In the genomic region with DNA sequence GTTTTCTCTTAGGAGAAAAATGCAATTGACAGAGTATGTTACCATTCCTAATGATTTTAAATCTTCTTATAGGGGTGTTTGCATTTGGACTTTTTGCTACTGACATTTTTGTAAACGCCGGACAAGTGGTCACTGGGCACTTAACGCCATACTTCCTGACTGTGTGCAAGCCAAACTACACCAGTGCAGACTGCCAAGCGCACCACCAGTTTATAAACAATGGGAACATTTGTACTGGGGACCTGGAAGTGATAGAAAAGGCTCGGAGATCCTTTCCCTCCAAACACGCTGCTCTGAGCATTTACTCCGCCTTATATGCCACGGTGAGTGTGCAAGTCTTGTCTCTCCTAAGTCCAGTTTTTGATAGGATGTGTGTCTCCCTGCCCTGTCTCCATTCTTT, we compare ENCODE assay signal across 25 cellular contexts.
DNase-seq lines count a peak whose midpoint lies in the region; TF ChIP-seq lines count a peak whose summit lies in the region.
"Had no signal": no experiment of that assay in that cellular context is flagged by ENCODE, and none has a peak within 500 bp of the region (broad histone marks: within the 10 kb centered on the region; RNA-seq: fewer than 3 reads in every experiment).

No MANE protein-coding gene starts in this region.

- H3K9me3 ChIP-seq in BE2C (no peaks in the 10 kb centered on the region), endodermal cell (ENCODE audit: control insufficient read depth, low read length) (no peaks in the 10 kb centered on the region)
- H3K9me3 ChIP-seq: BLaER1 had no signal

- H3K4me3 Mint-ChIP-seq in progenitor cell of endocrine pancreas (ENCODE audit: low read depth), result no peak overlapping the region
- H3K4me3 Mint-ChIP-seq in endodermal cell, result no peak overlapping the region
- H3K4me3 Mint-ChIP-seq: B cell; CD14-positive monocyte; CD4-positive, alpha-beta memory T cell; CD4-positive, CD25-positive, alpha-beta regulatory T cell; CD8-positive, alpha-beta memory T cell had no signal

- H3K4me3 ChIP-seq in BE2C (ENCODE audit: low read depth, low read length) (no peak overlapping the region), endodermal cell (ENCODE audit: low read length) (no peak overlapping the region)
- H3K4me3 ChIP-seq: BLaER1, GM12878 had no signal

- peaks cover 6% of the 10 kb centered on the region for H3K27me3 ChIP-seq in BE2C
- H3K27me3 ChIP-seq in endodermal cell (ENCODE audit: control insufficient read depth, insufficient read depth, low read length, poor library complexity, severe bottlenecking), result no peaks in the 10 kb centered on the region
- H3K27me3 ChIP-seq: BLaER1 had no signal

- 94 to 95% methylated on average over 8 of the region's 8 CpGs for WGBS in endodermal cell (ENCODE audit: insufficient coverage in 1 of 2, insufficient read length in 1 of 2), 2 experiments

- H3K36me3 ChIP-seq in BE2C (no peaks in the 10 kb centered on the region), endodermal cell (ENCODE audit: control insufficient read depth, insufficient read depth, low read length) (no peaks in the 10 kb centered on the region)
- H3K36me3 ChIP-seq: BLaER1 had no signal

- DNase-seq in Ammon's horn (ENCODE audit: low spot score), result peak; percentile 24
- DNase-seq in globus pallidus (ENCODE audit: low spot score), result peak; percentile 52
- DNase-seq in progenitor cell of endocrine pancreas (ENCODE audit: low spot score, unreplicated experiment), result no peak
- peak; percentile 44 for DNase-seq in superior temporal gyrus (ENCODE audit: extremely low spot score)
- DNase-seq in BE2C, result no peak
- no peak for DNase-seq in KG1 (lab: John Stamatoyannopoulos, UW)
- DNase-seq in endodermal cell, result no peak
- DNase-seq: 8988T; ACHN; C1 segment of cervical spinal cord; CD4-positive, alpha-beta memory T cell; CD4-positive, CD25-positive, alpha-beta regulatory T cell; CD8-positive, alpha-beta memory T cell; COR-L47; DMS 273 treated with DMSO at 0.1 percent for 48 hours; DMS153; DMS53; DMS79; DND-41; EL; GDM1 had no signal

- H3K36me3 Mint-ChIP-seq in progenitor cell of endocrine pancreas (ENCODE audit: insufficient read depth) (peaks cover 1% of the 10 kb centered on the region), endodermal cell (ENCODE audit: low read depth) (no peaks in the 10 kb centered on the region)
- H3K36me3 Mint-ChIP-seq: CD14-positive monocyte; CD4-positive, alpha-beta memory T cell; CD4-positive, CD25-positive, alpha-beta regulatory T cell; CD8-positive, alpha-beta memory T cell had no signal

- no peak overlapping the region for H3K27ac ChIP-seq in endodermal cell (ENCODE audit: low read depth, low read length)
- H3K27ac ChIP-seq: BLaER1 had no signal

- TF ChIP-seq CTCF in progenitor cell of endocrine pancreas (IDR thresholded peaks at IDR 0.05; ENCODE audit: unreplicated experiment) (no peak), BE2C (IDR thresholded peaks at IDR 0.05; ENCODE audit: low read depth, low read length) (no peak), endodermal cell (conservative IDR thresholded peaks at IDR 0.05) (no peak)

- H3K9me3 Mint-ChIP-seq in progenitor cell of endocrine pancreas (ENCODE audit: low read depth) (no peaks in the 10 kb centered on the region), endodermal cell (no peaks in the 10 kb centered on the region)
- H3K9me3 Mint-ChIP-seq: CD14-positive monocyte; CD4-positive, alpha-beta memory T cell; CD8-positive, alpha-beta memory T cell had no signal

- no peaks in the 10 kb centered on the region for H3K27me3 Mint-ChIP-seq in progenitor cell of endocrine pancreas
- H3K27me3 Mint-ChIP-seq in endodermal cell (ENCODE audit: insufficient read depth), result no peaks in the 10 kb centered on the region

- H3K27ac Mint-ChIP-seq in progenitor cell of endocrine pancreas, result peak overlapping the region; percentile 6
- no peak overlapping the region for H3K27ac Mint-ChIP-seq in endodermal cell
- H3K27ac Mint-ChIP-seq: B cell; CD14-positive monocyte; CD4-positive, alpha-beta memory T cell; CD4-positive, CD25-positive, alpha-beta regulatory T cell; CD8-positive, alpha-beta memory T cell had no signal

- no peak overlapping the region for H3K9ac ChIP-seq in endodermal cell (ENCODE audit: extremely low read depth, low read length, poor library complexity, severe bottlenecking)
- H3K9ac ChIP-seq: BLaER1 had no signal

- H3K4me1 Mint-ChIP-seq in progenitor cell of endocrine pancreas (ENCODE audit: low read depth) (peaks cover 2% of the 10 kb centered on the region), endodermal cell (peaks cover 2% of the 10 kb centered on the region)
- H3K4me1 Mint-ChIP-seq: B cell; CD14-positive monocyte; CD4-positive, alpha-beta memory T cell; CD4-positive, CD25-positive, alpha-beta regulatory T cell; CD8-positive, alpha-beta memory T cell had no signal

- H3K4me1 ChIP-seq in BE2C (no peaks in the 10 kb centered on the region), endodermal cell (ENCODE audit: control insufficient read depth, insufficient read depth, low read length) (no peaks in the 10 kb centered on the region)
- H3K4me1 ChIP-seq: BLaER1 had no signal

Comparison
In these comparisons a context has a peak if more than half of its experiments do, and no peak if none do; other contexts are left out.
1. DNase-seq: peak in Ammon's horn (single experiment), globus pallidus (single experiment) and superior temporal gyrus (single experiment); none in progenitor cell of endocrine pancreas (single experiment), BE2C (single experiment), KG1 (single experiment) and endodermal cell (single experiment).